Comparison of ENCODE assay signal across 8 cellular contexts in genomic region chr11:94623120-94623735, GRCh38. TPM values are rescaled to one million over a fixed set of nuclear protein-coding genes. Genes with fewer than 3 reads are reported as not detected.
DNase-seq lines count a peak whose midpoint lies in the region; ATAC-seq and TF ChIP-seq lines count a peak whose summit lies in the region.

No MANE protein-coding gene starts in this region.

- DNase-seq in AG04449 (ENCODE audit: low read depth, low spot score): peak; percentile 10
- DNase-seq in NCI-H2081 treated with DMSO at 0.1 percent for 48 hours (lab: John Stamatoyannopoulos, UW): peak; percentile 73
- DNase-seq in T-helper 9 cell: peak; percentile 2
- peak; percentile 92 for DNase-seq in choroid plexus epithelial cell (ENCODE audit: low read depth)
- DNase-seq in left lobe of liver (ENCODE audit: low spot score): peak; percentile 56
- DNase-seq in stimulated activated CD8-positive, alpha-beta memory T cell treated with anti-CD3 and anti-CD28 coated beads, Interleukin-4, amount 100 ng/mL, for 24 hours (ENCODE audit: low read depth): peak; percentile 13

- POLR2A ChIA-PET in AG04449 (lab: Yijun Ruan, JAX): no interaction called here

- CTCF ChIA-PET in AG04449 (lab: Yijun Ruan, JAX): interaction anchor here (0.6 to 10.3 kb wide), 91 partner anchors 9 to 1802 kb away, joined by 3 to 171 read pairs (median 5); partner anchors contain the start of genes AMOTL1, CWC15 and KDM4D

- no peak overlapping the region for H3K4me3 ChIP-seq in AG04449 (ENCODE audit: low read depth, low read length)
- no peak overlapping the region for H3K4me3 ChIP-seq in choroid plexus epithelial cell (ENCODE audit: low read depth, low read length)

- TF ChIP-seq CTCF in AG04449 (IDR thresholded peaks at IDR 0.05; ENCODE audit: insufficient read depth, low read length, missing control alignments) (peak; percentile 73), choroid plexus epithelial cell (conservative IDR thresholded peaks at IDR 0.05; ENCODE audit: low read depth, low read length) (peak; percentile 89)

- ATAC-seq in GM18499 (IDR thresholded peaks at IDR 0.05; ENCODE audit: insufficient read depth, unreplicated experiment) (peak; percentile 55), HG03097 (IDR thresholded peaks at IDR 0.05; ENCODE audit: low FRiP score, unreplicated experiment) (peak; percentile 76), left lobe of liver (peak; percentile 100)

RNA-seq across cellular contexts. Expression of gene PIWIL4, which starts 56.1 kb away (rescaled TPM):
- total RNA-seq in left lobe of liver: 0.28 TPM

Comparison
In these comparisons a context has a peak if more than half of its experiments do, and no peak if none do; other contexts are left out.
1. DNase-seq: peak in every context shown above with its lines; median percentile 92 in choroid plexus epithelial cell; 73 in NCI-H2081 treated with DMSO at 0.1 percent for 48 hours; 56 in left lobe of liver; 13 in stimulated activated CD8-positive, alpha-beta memory T cell treated with anti-CD3 and anti-CD28 coated beads, Interleukin-4, amount 100 ng/mL, for 24 hours; 10 in AG04449; 2 in T-helper 9 cell.